ENCODE assay signal across 8 cellular contexts in genomic region chr6:170516783-170517616, GRCh38. TPM values are rescaled to one million over a fixed set of nuclear protein-coding genes. Genes with fewer than 3 reads are reported as not detected.
DNase-seq lines count a peak whose midpoint lies in the region; ATAC-seq and TF ChIP-seq lines count a peak whose summit lies in the region.

No MANE protein-coding gene starts in this region.

- H3K27me3 Mint-ChIP-seq in activated T-helper 1 cell treated with anti-CD3 and anti-CD28 coated beads, Interleukin-12 subunit alpha, Interleukin-12 subunit beta, Interleukin-2, Interleukin-4 antibody, amounts not matched to agents 30 ng/mL and 10 ng/mL and 1 ng/mL, durations not matched to agents 14 hours and 24 hours and 36 hours (ENCODE audit: insufficient read depth): peaks cover 65% of the 10 kb centered on the region

- ATAC-seq in GM21737 (IDR thresholded peaks at IDR 0.05; ENCODE audit: unreplicated experiment) (peak; percentile 87), gastroesophageal sphincter (peak; percentile 39)

- H3K9me3 ChIP-seq in OCI-LY1 (ENCODE audit: low read length): no peaks in the 10 kb centered on the region
- H3K9me3 ChIP-seq in gastroesophageal sphincter: peaks cover 0 to 8% (median 0%) of the 10 kb centered on the region in 3 donors
- H3K9me3 ChIP-seq in prostate gland: no peaks in the 10 kb centered on the region

- peak; percentile 75 for TF ChIP-seq CTCF in OCI-LY1 (IDR thresholded peaks at IDR 0.05; ENCODE audit: low read length)
- peak in 3 of 4 experiments; percentile 44 to 57 (median 45) for TF ChIP-seq CTCF in gastroesophageal sphincter (IDR thresholded peaks at IDR 0.05)
- peak; percentile 14 to 75 (median 56) for TF ChIP-seq CTCF in prostate gland (IDR thresholded peaks at IDR 0.05)

- H3K36me3 Mint-ChIP-seq in activated T-helper 1 cell treated with anti-CD3 and anti-CD28 coated beads, Interleukin-12 subunit alpha, Interleukin-12 subunit beta, Interleukin-2, Interleukin-4 antibody, amounts not matched to agents 30 ng/mL and 10 ng/mL and 1 ng/mL, durations not matched to agents 14 hours and 24 hours and 36 hours (ENCODE audit: low read depth): no peaks in the 10 kb centered on the region

- H3K4me3 ChIP-seq in OCI-LY1 (ENCODE audit: low read depth, low read length, poor library complexity, severe bottlenecking) (no peak overlapping the region), gastroesophageal sphincter (no peak overlapping the region), prostate gland (no peak overlapping the region)

- no peak overlapping the region for H3K27ac ChIP-seq in OCI-LY1 (ENCODE audit: low read depth, low read length, poor library complexity, severe bottlenecking)
- H3K27ac ChIP-seq in gastroesophageal sphincter: no peak overlapping the region
- H3K27ac ChIP-seq in prostate gland: no peak overlapping the region

- H3K9ac ChIP-seq in OCI-LY1 (ENCODE audit: low read length): no peak overlapping the region

- no peaks in the 10 kb centered on the region for H3K9me2 ChIP-seq in OCI-LY1 (ENCODE audit: low read depth, low read length)

- H3K4me2 ChIP-seq in OCI-LY1 (ENCODE audit: low read length): no peak overlapping the region

- no peak overlapping the region for H2AFZ ChIP-seq in OCI-LY1 (ENCODE audit: low read length)

- H3K4me1 Mint-ChIP-seq in activated T-helper 1 cell treated with anti-CD3 and anti-CD28 coated beads, Interleukin-12 subunit alpha, Interleukin-12 subunit beta, Interleukin-2, Interleukin-4 antibody, amounts not matched to agents 30 ng/mL and 10 ng/mL and 1 ng/mL, durations not matched to agents 14 hours and 24 hours and 36 hours (ENCODE audit: low read depth): no peaks in the 10 kb centered on the region

- H3F3A ChIP-seq in OCI-LY1 (ENCODE audit: insufficient read depth, low read length): no peaks in the 10 kb centered on the region

- no peaks in the 10 kb centered on the region for H3K4me1 ChIP-seq in OCI-LY1 (ENCODE audit: insufficient read depth, low read length, severe bottlenecking)
- H3K4me1 ChIP-seq in gastroesophageal sphincter: no peaks in the 10 kb centered on the region
- H3K4me1 ChIP-seq in prostate gland (replicated peaks): no peaks in the 10 kb centered on the region

- DNase-seq in GM04503 (ENCODE audit: low read depth) (peak; percentile 13), HuH-7.5 (ENCODE audit: low spot score) (peak; percentile 26), prostate gland (ENCODE audit: low spot score) (peak; percentile 34), cerebellar nuclear complex (lab: John Stamatoyannopoulos, UW) (no peak)
- DNase-seq in activated T-helper 1 cell treated with anti-CD3 and anti-CD28 coated beads, Interleukin-12 subunit alpha, Interleukin-12 subunit beta, Interleukin-2, Interleukin-4 antibody, amounts not matched to agents 30 ng/mL and 10 ng/mL and 1 ng/mL, durations not matched to agents 14 hours and 24 hours and 36 hours (ENCODE audit: low spot score): peak; percentile 8

- H3K27me3 ChIP-seq in OCI-LY1 (ENCODE audit: insufficient read depth, low read length) (0 out of 2 replicates have a peak, but pooled peaks cover 7% of the 10 kb centered on the region), gastroesophageal sphincter (no peaks in the 10 kb centered on the region), prostate gland (replicated peaks; ENCODE audit: insufficient read depth) (no peaks in the 10 kb centered on the region)

- H3K4me3 Mint-ChIP-seq in activated T-helper 1 cell treated with anti-CD3 and anti-CD28 coated beads, Interleukin-12 subunit alpha, Interleukin-12 subunit beta, Interleukin-2, Interleukin-4 antibody, amounts not matched to agents 30 ng/mL and 10 ng/mL and 1 ng/mL, durations not matched to agents 14 hours and 24 hours and 36 hours: peak overlapping the region; percentile 43

- no peaks in the 10 kb centered on the region for H3K36me3 ChIP-seq in OCI-LY1 (ENCODE audit: insufficient read depth, low read length)
- H3K36me3 ChIP-seq in gastroesophageal sphincter: no peaks in the 10 kb centered on the region
- no peaks in the 10 kb centered on the region for H3K36me3 ChIP-seq in prostate gland

- WGBS in gastroesophageal sphincter (ENCODE audit: low coverage in 1 of 2), 2 donors: 7% methylated on average over 3 of the region's 4 CpGs; no CpG with 5 or more reads in 1 of the 2 donors
- WGBS in prostate gland: 0% methylated on average over 4 of the region's 4 CpGs

- H4K20me1 ChIP-seq in OCI-LY1 (ENCODE audit: insufficient read depth, low read length): no peaks in the 10 kb centered on the region

- TF ChIP-seq POLR2A in gastroesophageal sphincter (IDR thresholded peaks at IDR 0.05) (no peak), prostate gland (IDR thresholded peaks at IDR 0.05) (no peak)

- no peaks in the 10 kb centered on the region for H3K9me3 Mint-ChIP-seq in activated T-helper 1 cell treated with anti-CD3 and anti-CD28 coated beads, Interleukin-12 subunit alpha, Interleukin-12 subunit beta, Interleukin-2, Interleukin-4 antibody, amounts not matched to agents 30 ng/mL and 10 ng/mL and 1 ng/mL, durations not matched to agents 14 hours and 24 hours and 36 hours

- intact Hi-C loops in activated T-helper 1 cell treated with anti-CD3 and anti-CD28 coated beads, Interleukin-12 subunit alpha, Interleukin-12 subunit beta, Interleukin-2, Interleukin-4 antibody, amounts not matched to agents 30 ng/mL and 10 ng/mL and 1 ng/mL, durations not matched to agents 14 hours and 24 hours and 36 hours (cut with micrococcal nuclease): loop anchor here (1.0 to 5.0 kb wide), 7 partner anchors 210 to 1622 kb away; partner anchors contain the start of genes DLL1 and FAM120B
- intact Hi-C loops in prostate gland (cut with DNase I): loop anchor here (5.0 kb wide), 1 partner anchor 555 kb away; no protein-coding TSS in a partner anchor

- no peak for TF ChIP-seq EP300 in gastroesophageal sphincter (IDR thresholded peaks at IDR 0.05)

- no peaks in the 10 kb centered on the region for H3K79me2 ChIP-seq in OCI-LY1 (ENCODE audit: insufficient read depth, low read length)

- no peak overlapping the region for H3K27ac Mint-ChIP-seq in activated T-helper 1 cell treated with anti-CD3 and anti-CD28 coated beads, Interleukin-12 subunit alpha, Interleukin-12 subunit beta, Interleukin-2, Interleukin-4 antibody, amounts not matched to agents 30 ng/mL and 10 ng/mL and 1 ng/mL, durations not matched to agents 14 hours and 24 hours and 36 hours

RNA-seq across cellular contexts. Expression of gene PSMB1, which starts 36.1 kb away (rescaled TPM):
- total RNA-seq in activated T-helper 1 cell treated with anti-CD3 and anti-CD28 coated beads, Interleukin-12 subunit alpha, Interleukin-12 subunit beta, Interleukin-2, Interleukin-4 antibody, amounts not matched to agents 30 ng/mL and 10 ng/mL and 1 ng/mL, durations not matched to agents 14 hours and 24 hours and 36 hours: 264 and 265 TPM in 2 replicates
- 100 to 1,000 TPM; 213 to 271 (median 237) TPM for total RNA-seq in gastroesophageal sphincter
- 100 to 1,000 TPM; 188 to 234 TPM for total RNA-seq in prostate gland

RNA-seq across cellular contexts. Expression of gene TBP, which starts 37.2 kb away (rescaled TPM):
- total RNA-seq in activated T-helper 1 cell treated with anti-CD3 and anti-CD28 coated beads, Interleukin-12 subunit alpha, Interleukin-12 subunit beta, Interleukin-2, Interleukin-4 antibody, amounts not matched to agents 30 ng/mL and 10 ng/mL and 1 ng/mL, durations not matched to agents 14 hours and 24 hours and 36 hours: 27.8 and 29.6 TPM in 2 replicates
- 10 to 100 TPM; 12.1 to 21.8 (median 14.8) TPM for total RNA-seq in gastroesophageal sphincter
- total RNA-seq in prostate gland: 10 to 100 TPM; 19.6 to 36.9 TPM

Comparison
In these comparisons a context has a peak if more than half of its experiments do, and no peak if none do; other contexts are left out.
1. DNase-seq: peak in GM04503 (single experiment), HuH-7.5 (single experiment), activated T-helper 1 cell treated with anti-CD3 and anti-CD28 coated beads, Interleukin-12 subunit alpha, Interleukin-12 subunit beta, Interleukin-2, Interleukin-4 antibody, amounts not matched to agents 30 ng/mL and 10 ng/mL and 1 ng/mL, durations not matched to agents 14 hours and 24 hours and 36 hours (single experiment) and prostate gland (single experiment); none in cerebellar nuclear complex (0 of 2).
2. Peak in every context shown above with its lines, with median percentiles within 50 percentile points of each other: CTCF ChIP-seq.